Comparison of ENCODE assay signal across 8 cellular contexts in genomic region chr1:169105434-169106094, GRCh38. TPM values are rescaled to one million over a fixed set of nuclear protein-coding genes. Genes with fewer than 3 reads are reported as not detected.
A peak's percentile ranks its signal among the peaks of the same experiment; 100 is the strongest.
DNase-seq lines count a peak whose midpoint lies in the region; ATAC-seq and TF ChIP-seq lines count a peak whose summit lies in the region.

No MANE protein-coding gene starts in this region.

- no peaks in the 10 kb centered on the region for H3K9me3 Mint-ChIP-seq in activated T-cell treated with anti-CD3 and anti-CD28 coated beads, Interleukin-2, amount 50 U/mL, for 72 hours
- H3K9me3 Mint-ChIP-seq in nephron progenitor cell = no peaks in the 10 kb centered on the region

- ATAC-seq in GM18861 (IDR thresholded peaks at IDR 0.05; ENCODE audit: unreplicated experiment) (peak; percentile 10), HG03064 (IDR thresholded peaks at IDR 0.05; ENCODE audit: low read depth, unreplicated experiment) (peak; percentile 27)
- peak; percentile 10 to 40 for ATAC-seq in activated T-cell treated with anti-CD3 and anti-CD28 coated beads, Interleukin-2, amount 50 U/mL, for 72 hours (replicated peaks in 1 of 2)

- peaks cover 48% of the 10 kb centered on the region for H3K4me1 Mint-ChIP-seq in activated T-cell treated with anti-CD3 and anti-CD28 coated beads, Interleukin-2, amount 50 U/mL, for 72 hours (ENCODE audit: low read depth)
- peaks cover 46% of the 10 kb centered on the region for H3K4me1 Mint-ChIP-seq in nephron progenitor cell

- DNase-seq in NCI-H2227 (lab: John Stamatoyannopoulos, UW; ENCODE audit: unreplicated experiment) (peak; percentile 95), fibroblast of villous mesenchyme (ENCODE audit: low read depth) (no peak), nephron progenitor cell (peak; percentile 79), hepatic stellate cell (ENCODE audit: low spot score) (no peak)
- peak; percentile 42 to 49 for DNase-seq in activated T-cell treated with anti-CD3 and anti-CD28 coated beads, Interleukin-2, amount 50 U/mL, for 72 hours

- peaks cover 0 to 5% of the 10 kb centered on the region in 2 donors for H3K36me3 Mint-ChIP-seq in activated T-cell treated with anti-CD3 and anti-CD28 coated beads, Interleukin-2, amount 50 U/mL, for 72 hours (ENCODE audit: insufficient read depth in 2 of 2)
- H3K36me3 Mint-ChIP-seq in nephron progenitor cell (ENCODE audit: low read depth) = peaks cover 2% of the 10 kb centered on the region

- peak overlapping the region; percentile 93 for H3K27ac ChIP-seq in C4-2B

- TF ChIP-seq CTCF in C4-2B (conservative IDR thresholded peaks at IDR 0.05) (no peak), fibroblast of villous mesenchyme (IDR thresholded peaks at IDR 0.05; ENCODE audit: insufficient read depth, low read depth, low read length) (peak; percentile 5), nephron progenitor cell (IDR thresholded peaks at IDR 0.05) (no peak)

- H3K4me3 Mint-ChIP-seq in activated T-cell treated with anti-CD3 and anti-CD28 coated beads, Interleukin-2, amount 50 U/mL, for 72 hours = peak overlapping the region; percentile 76 to 83
- peak overlapping the region; percentile 79 for H3K4me3 Mint-ChIP-seq in nephron progenitor cell

- H3K27me3 Mint-ChIP-seq in activated T-cell treated with anti-CD3 and anti-CD28 coated beads, Interleukin-2, amount 50 U/mL, for 72 hours (ENCODE audit: low read depth) = no peaks in the 10 kb centered on the region
- no peaks in the 10 kb centered on the region for H3K27me3 Mint-ChIP-seq in nephron progenitor cell (ENCODE audit: low read depth, poor library complexity)

- H3K4me3 ChIP-seq in fibroblast of villous mesenchyme (ENCODE audit: low read depth, low read length) = peak overlapping the region; percentile 85

- no peak overlapping the region for H3K27ac Mint-ChIP-seq in activated T-cell treated with anti-CD3 and anti-CD28 coated beads, Interleukin-2, amount 50 U/mL, for 72 hours
- no peak overlapping the region for H3K27ac Mint-ChIP-seq in nephron progenitor cell

RNA-seq across cellular contexts. Expression of gene ATP1B1, which starts 0.9 kb away (rescaled TPM):
- 1 to 10 TPM; 3.3 to 8.1 TPM for total RNA-seq in activated T-cell treated with anti-CD3 and anti-CD28 coated beads, Interleukin-2, amount 50 U/mL, for 72 hours
- total RNA-seq in fibroblast of villous mesenchyme = 20.6 and 37.1 TPM in 2 replicates

Comparison
In these comparisons a context has a peak if more than half of its experiments do, and no peak if none do; other contexts are left out.
1. DNase-seq: peak in NCI-H2227 (single experiment), activated T-cell treated with anti-CD3 and anti-CD28 coated beads, Interleukin-2, amount 50 U/mL, for 72 hours (2 of 2) and nephron progenitor cell (single experiment); none in fibroblast of villous mesenchyme (single experiment) and hepatic stellate cell (single experiment).
2. Peak in every context shown above with its lines, with median percentiles within 50 percentile points of each other: ATAC-seq.